Comparison of ENCODE assay signal across 9 cellular contexts in genomic region chr2:10787176-10787968, GRCh38. TPM values are rescaled to one million over a fixed set of nuclear protein-coding genes. Genes with fewer than 3 reads are reported as not detected.
A peak's percentile ranks its signal among the peaks of the same experiment; 100 is the strongest.
DNase-seq lines count a peak whose midpoint lies in the region; ATAC-seq, FAIRE-seq and TF ChIP-seq lines count a peak whose summit lies in the region.
"Had no signal": no experiment of that assay in that cellular context is flagged by ENCODE, and none has a peak within 500 bp of the region (broad histone marks: within the 10 kb centered on the region; RNA-seq: fewer than 3 reads in every experiment).

No MANE protein-coding gene starts in this region.

- no peaks in the 10 kb centered on the region for H3K9me1 ChIP-seq in keratinocyte (ENCODE audit: control insufficient read depth, extremely low read depth, insufficient read depth, low read length)

- H3K79me2 ChIP-seq in keratinocyte (ENCODE audit: control insufficient read depth, insufficient read depth, low read length), result peaks cover 8% of the 10 kb centered on the region

- no peak overlapping the region for H3K4me3 Mint-ChIP-seq in HFFc6

- TF ChIP-seq CTCF in HFFc6 (IDR thresholded peaks at IDR 0.05), result peak; percentile 47
- peak; percentile 15 to 49 (median 29) for TF ChIP-seq CTCF in keratinocyte (optimal IDR thresholded peaks at IDR 0.05 in 1 of 3, IDR thresholded peaks at IDR 0.05 in 1 of 3, conservative IDR thresholded peaks at IDR 0.05 in 1 of 3; ENCODE audit: extremely low read depth in 1 of 3, insufficient read depth in 2 of 3, low read length in 3 of 3)

- peak; percentile 35 for DNase-seq in D341Med (ENCODE audit: low spot score)
- DNase-seq in HFFc6, result no peak
- DNase-seq in activated CD4-positive, alpha-beta T cell treated with anti-CD3 and anti-CD28 coated beads, Interleukin-2, amount 50 U/mL, for 1 hour, result peak; percentile 32
- no peak for DNase-seq in keratinocyte (ENCODE audit: low read depth, low spot score)
- no peak for DNase-seq in COLO829 (ENCODE audit: low spot score)
- DNase-seq in activated gamma-delta T cell treated with Interleukin-2 at 50 U/mL for 16 hours, result no peak
- DNase-seq in iPS-NIHi11 (ENCODE audit: low spot score), result no peak

- H2AFZ ChIP-seq in keratinocyte (ENCODE audit: control insufficient read depth, low read length), result no peak overlapping the region

- H3K9me3 ChIP-seq in keratinocyte (ENCODE audit: control insufficient read depth, low read depth, low read length), result no peaks in the 10 kb centered on the region

- no peaks in the 10 kb centered on the region for H3K27me3 ChIP-seq in keratinocyte (ENCODE audit: control insufficient read depth, extremely low read depth, insufficient read depth, low read length)

- no peaks in the 10 kb centered on the region for H3K4me1 ChIP-seq in keratinocyte (ENCODE audit: control insufficient read depth, extremely low read depth, insufficient read depth, low read length)

- dilution Hi-C loops in keratinocyte (cut with MboI; ENCODE audit: extremely low pct_ligation_motif_present, low sequenced_read_pairs), result loop anchor here (10.0 kb wide), 1 partner anchor 83 kb away; no protein-coding TSS in a partner anchor

- H3K4me1 Mint-ChIP-seq in HFFc6 (ENCODE audit: low read depth), result peaks cover 13% of the 10 kb centered on the region

- H3K27me3 Mint-ChIP-seq in HFFc6 (ENCODE audit: insufficient read depth), result peaks cover 2% of the 10 kb centered on the region; the same call in 1 of the 2 replicates

- no peak overlapping the region for H3K9ac ChIP-seq in keratinocyte (ENCODE audit: control insufficient read depth, extremely low read depth, insufficient read depth, low read length)

- H3K27ac ChIP-seq in keratinocyte (ENCODE audit: control insufficient read depth, insufficient read depth, low read length), result no peak overlapping the region

- peaks cover 44% of the 10 kb centered on the region for H3K36me3 Mint-ChIP-seq in HFFc6 (ENCODE audit: low read depth)

- no peak overlapping the region for H3K4me2 ChIP-seq in keratinocyte (ENCODE audit: control insufficient read depth, extremely low read depth, insufficient read depth, low read depth, low read length)

- ATAC-seq in activated CD4-positive, CD25-positive, alpha-beta regulatory T cell treated with anti-CD3 and anti-CD28 coated beads, Interleukin-2, amount 50 U/mL, for 24 hours, result no peak

- H4K20me1 ChIP-seq in keratinocyte (ENCODE audit: control insufficient read depth, extremely low read depth, insufficient read depth, low read length), result peaks cover 5% of the 10 kb centered on the region

- no peak overlapping the region for H3K4me3 ChIP-seq in keratinocyte (ENCODE audit: control insufficient read depth in 2 of 3, extremely low read depth in 1 of 3, insufficient read depth in 2 of 3, low read depth in 1 of 3, low read length in 3 of 3)

- H3K9me3 Mint-ChIP-seq in HFFc6, result no peaks in the 10 kb centered on the region

- H3K27ac Mint-ChIP-seq in HFFc6, result no peak overlapping the region

- peaks cover 35 to 36% of the 10 kb centered on the region in 2 experiments for H3K36me3 ChIP-seq in keratinocyte (ENCODE audit: control insufficient read depth in 2 of 2, extremely low read depth in 1 of 2, insufficient read depth in 2 of 2, low read length in 2 of 2)

- no peak for FAIRE-seq in keratinocyte (lab: Jason Lieb, UNC)
- FAIRE-seq: TTC549 had no signal

RNA-seq across cellular contexts. Expression of gene PDIA6, which starts 25.2 kb away (rescaled TPM):
- total RNA-seq in HFFc6 (2021; fragmentation: NEBNext Ultra II Directional; extraction: Animal tissue kit (Norgen Biotek cat#: 25700)), result 100 to 1,000 TPM; 336 to 356 (median 351) TPM
- 173 to 351 TPM (median 310 TPM) in 3 replicates for polyA plus RNA-seq in keratinocyte
- 222 TPM for polyA plus RNA-seq in keratinocyte (2011; ENCODE audit: low read depth)
- 143 and 153 TPM in 2 replicates for polyA plus RNA-seq in keratinocyte (2011; cell fraction: cytosol; rRNA removed)
- polyA plus RNA-seq in keratinocyte (2011; cell fraction: nucleus; rRNA removed), result 261 and 373 TPM in 2 replicates
- 129 and 307 TPM in 2 replicates for polyA plus RNA-seq in keratinocyte (2012; ENCODE audit: low replicate concordance)
- polyA minus RNA-seq in keratinocyte, result 69.8 to 177 TPM (median 92.2 TPM) in 3 replicates
- polyA minus RNA-seq in keratinocyte (2011; cell fraction: cytosol; rRNA and poly(A)+ RNA removed), result 101 TPM
- polyA minus RNA-seq in keratinocyte (2011; cell fraction: nucleus; rRNA and poly(A)+ RNA removed), result 117 and 185 TPM in 2 replicates

Comparison
In these comparisons a context has a peak if more than half of its experiments do, and no peak if none do; other contexts are left out.
1. DNase-seq: peak in D341Med (single experiment) and activated CD4-positive, alpha-beta T cell treated with anti-CD3 and anti-CD28 coated beads, Interleukin-2, amount 50 U/mL, for 1 hour (single experiment); none in HFFc6 (single experiment), keratinocyte (single experiment), COLO829 (single experiment), activated gamma-delta T cell treated with Interleukin-2 at 50 U/mL for 16 hours (single experiment) and iPS-NIHi11 (single experiment).